In genomic region chr1:117930484-117930883, GRCh38 we compare ENCODE assay signal across 8 cellular contexts. TPM values are rescaled to one million over a fixed set of nuclear protein-coding genes. Genes with fewer than 3 reads are reported as not detected.
DNase-seq lines count a peak whose midpoint lies in the region; ATAC-seq and TF ChIP-seq lines count a peak whose summit lies in the region.

No MANE protein-coding gene starts in this region.

- ATAC-seq in HG02973 (IDR thresholded peaks at IDR 0.05; ENCODE audit: unreplicated experiment): no peak

- DNase-seq in NCI-H510A treated with DMSO at 0.1 percent for 48 hours (lab: John Stamatoyannopoulos, UW) (peak; percentile 3), NCI-H510A (lab: John Stamatoyannopoulos, UW) (no peak), SJSA1 (ENCODE audit: low read depth in 1 of 2, low spot score in 2 of 2) (peak in 1 of 2 experiments; percentile 2), fibroblast of pulmonary artery (ENCODE audit: low read depth) (no peak), renal cortical epithelial cell (ENCODE audit: low read depth) (peak; percentile 23), AML-193 (lab: John Stamatoyannopoulos, UW) (no peak)
- no peak for DNase-seq in activated CD8-positive, alpha-beta memory T cell treated with anti-CD3 and anti-CD28 coated beads, Interleukin-2, amount 50 U/mL, for 48 hours

- H3K4me1 ChIP-seq in SJSA1 (replicated peaks): peaks cover 14% of the 10 kb centered on the region

- H3K36me3 ChIP-seq in SJSA1: peaks cover 20% of the 10 kb centered on the region

- no peaks in the 10 kb centered on the region for H3K9me3 ChIP-seq in SJSA1 (replicated peaks)

- H3K27me3 ChIP-seq in SJSA1 (replicated peaks): no peaks in the 10 kb centered on the region

- TF ChIP-seq CTCF in fibroblast of pulmonary artery (IDR thresholded peaks at IDR 0.05; ENCODE audit: low read length, missing control alignments): no peak

- H3K4me3 ChIP-seq in SJSA1: peak overlapping the region; percentile 77
- peak overlapping the region; percentile 86 for H3K4me3 ChIP-seq in fibroblast of pulmonary artery (replicated peaks; ENCODE audit: low read depth, low read length)

- H3K27ac ChIP-seq in SJSA1: 0 out of 2 replicates have a peak overlapping the region, but pooled peaks have one; percentile 10

RNA-seq across cellular contexts. Expression of gene WDR3, which starts 0.9 kb away (rescaled TPM):
- 22.9 and 31.7 TPM in 2 replicates for total RNA-seq in SJSA1 (2014; rRNA removed; shearing (Covaris generic))
- 20.5 and 47.1 TPM in 2 replicates for total RNA-seq in renal cortical epithelial cell

RNA-seq across cellular contexts. Expression of gene GDAP2, which starts 1.1 kb away (rescaled TPM):
- 16.1 and 22.9 TPM in 2 replicates for total RNA-seq in SJSA1 (2014; rRNA removed; shearing (Covaris generic))
- 17.0 and 38.1 TPM in 2 replicates for total RNA-seq in renal cortical epithelial cell

Comparison
In these comparisons a context has a peak if more than half of its experiments do, and no peak if none do; other contexts are left out.
1. DNase-seq: peak in NCI-H510A treated with DMSO at 0.1 percent for 48 hours (single experiment) and renal cortical epithelial cell (single experiment); none in NCI-H510A (single experiment), fibroblast of pulmonary artery (single experiment), activated CD8-positive, alpha-beta memory T cell treated with anti-CD3 and anti-CD28 coated beads, Interleukin-2, amount 50 U/mL, for 48 hours (single experiment) and AML-193 (0 of 2).